In genomic region chr22:33811686-33812085, GRCh38 we compare ENCODE assay signal across 14 cellular contexts.
A peak's percentile ranks its signal among the peaks of the same experiment; 100 is the strongest.
DNase-seq lines count a peak whose midpoint lies in the region; ATAC-seq and TF ChIP-seq lines count a peak whose summit lies in the region.
"Had no signal": no experiment of that assay in that cellular context is flagged by ENCODE, and none has a peak within 500 bp of the region (broad histone marks: within the 10 kb centered on the region; RNA-seq: fewer than 3 reads in every experiment).

No MANE protein-coding gene starts in this region.

- H3K4me2 ChIP-seq in Karpas-422 (ENCODE audit: low read depth, low read length, poor library complexity, severe bottlenecking), result no peak overlapping the region

- H3K9me3 ChIP-seq in Karpas-422 (ENCODE audit: low read length), result no peaks in the 10 kb centered on the region
- H3K9me3 ChIP-seq: SJSA1 had no signal

- no peaks in the 10 kb centered on the region for H4K20me1 ChIP-seq in Karpas-422 (ENCODE audit: insufficient read depth, low read depth, low read length)

- no peaks in the 10 kb centered on the region for H3K4me1 ChIP-seq in Karpas-422 (ENCODE audit: low read length)

- no peak overlapping the region for H3K4me3 ChIP-seq in Karpas-422 (ENCODE audit: low read length)
- H3K4me3 ChIP-seq: K562, SJSA1 had no signal

- H3K79me2 ChIP-seq in Karpas-422 (ENCODE audit: low read length), result no peaks in the 10 kb centered on the region

- peak; percentile 32 for DNase-seq in NCI-H82 (lab: John Stamatoyannopoulos, UW)
- DNase-seq in NCI-H82 treated with DMSO at 0.1 percent for 48 hours (lab: John Stamatoyannopoulos, UW; ENCODE audit: unreplicated experiment), result no peak
- peak; percentile 79 for DNase-seq in cardiac septum (ENCODE audit: low spot score)
- DNase-seq in omental fat pad (ENCODE audit: low spot score), result no peak
- no peak for DNase-seq in effector CD8-positive, alpha-beta T cell (lab: John Stamatoyannopoulos, UW)
- DNase-seq in NOMO-1 treated with DMSO at 0.1 percent for 48 hours (lab: John Stamatoyannopoulos, UW; ENCODE audit: unreplicated experiment), result no peak
- DNase-seq in Karpas-422, result no peak
- no peak for DNase-seq in Kasumi-1 (lab: John Stamatoyannopoulos, UW)
- DNase-seq: activated CD4-positive, alpha-beta T cell treated with anti-CD3 and anti-CD28 coated beads for 36 hours; DMS53; small intestine had no signal

- ATAC-seq in omental fat pad (ENCODE audit: low FRiP score), result peak; percentile 37
- ATAC-seq: activated CD4-positive, alpha-beta T cell treated with anti-CD3 and anti-CD28 coated beads for 36 hours; K562 had no signal

- intact Hi-C loops in cardiac septum (cut with DNase I), result no loop called here

- H3K9me2 ChIP-seq in Karpas-422 (replicated peaks; ENCODE audit: insufficient read depth, low read length), result no peaks in the 10 kb centered on the region

- no peak overlapping the region for H2AFZ ChIP-seq in Karpas-422 (ENCODE audit: low read length)

- H3K27me3 ChIP-seq in Karpas-422 (ENCODE audit: low read length), result no peaks in the 10 kb centered on the region
- H3K27me3 ChIP-seq: SJSA1 had no signal

- no peak overlapping the region for H3K9ac ChIP-seq in Karpas-422 (ENCODE audit: low read length)

- H3K27ac ChIP-seq in Karpas-422 (ENCODE audit: low read length), result no peak overlapping the region
- H3K27ac ChIP-seq: 22Rv1, SJSA1 had no signal

- no peak for TF ChIP-seq CTCF in omental fat pad (IDR thresholded peaks at IDR 0.05)

- no peaks in the 10 kb centered on the region for H3K36me3 ChIP-seq in Karpas-422 (ENCODE audit: insufficient read depth, low read length)

Comparison
In these comparisons a context has a peak if more than half of its experiments do, and no peak if none do; other contexts are left out.
1. DNase-seq: peak in NCI-H82 (single experiment) and cardiac septum (single experiment); none in NCI-H82 treated with DMSO at 0.1 percent for 48 hours (single experiment), omental fat pad (single experiment), effector CD8-positive, alpha-beta T cell (single experiment), NOMO-1 treated with DMSO at 0.1 percent for 48 hours (single experiment), Karpas-422 (single experiment) and Kasumi-1 (0 of 2).